15 cellular contexts compared by ENCODE assay signal in genomic region chr9:108469654-108470053, GRCh38.
DNase-seq lines count a peak whose midpoint lies in the region; ATAC-seq and TF ChIP-seq lines count a peak whose summit lies in the region.
"Had no signal": no experiment of that assay in that cellular context is flagged by ENCODE, and none has a peak within 500 bp of the region (broad histone marks: within the 10 kb centered on the region; RNA-seq: fewer than 3 reads in every experiment).

No MANE protein-coding gene starts in this region.

- POLR2A ChIA-PET in RWPE1 (lab: Yijun Ruan, JAX; ENCODE audit: low non-redundant PET) = no interaction called here

- no peaks in the 10 kb centered on the region for H3K9me3 ChIP-seq in heart right ventricle
- H3K9me3 ChIP-seq: spleen, tibial nerve had no signal

- intact Hi-C loops in left cardiac atrium (cut with DNase I) (no loop called here), heart right ventricle (cut with DNase I) (loop anchor here in 1 of 10 donors (5.0 kb wide), 1 partner anchor 93 kb away; no protein-coding TSS in a partner anchor)

- peak in 1 of 2 donors; percentile 11 for ATAC-seq in left cardiac atrium
- no peak for ATAC-seq in heart right ventricle
- ATAC-seq: GM12878, left ventricle myocardium superior had no signal

- DNase-seq in left cardiac atrium = peak; percentile 28
- no peak for DNase-seq in heart right ventricle
- DNase-seq in RWPE1 (ENCODE audit: low spot score) = peak; percentile 68
- DNase-seq in fibroblast of the conjunctiva (ENCODE audit: low read depth) = peak; percentile 65
- DNase-seq in germinal center (ENCODE audit: low spot score) = no peak
- DNase-seq in activated naive CD4-positive, alpha-beta T cell treated with anti-CD3 and anti-CD28 coated beads, Interleukin-2, amount 50 U/mL, for 16 hours = no peak
- DNase-seq in coronary artery (ENCODE audit: low spot score) = no peak
- DNase-seq in NCI-H524 (lab: John Stamatoyannopoulos, UW) = no peak
- DNase-seq: ACHN, cerebellar nuclear complex, left ventricle myocardium superior, NCI-H2029 treated with DMSO at 0.1 percent for 48 hours, spleen had no signal

- H3K27ac ChIP-seq in heart right ventricle (no peak overlapping the region), RWPE1 (no peak overlapping the region), coronary artery (peak overlapping the region in 1 of 2 donors; percentile 39)
- H3K27ac ChIP-seq: spleen, tibial nerve had no signal

- peaks cover 3 to 38% (median 19%) of the 10 kb centered on the region in 9 donors for H3K4me1 ChIP-seq in heart right ventricle
- H3K4me1 ChIP-seq: spleen had no signal

- H3K27me3 ChIP-seq in heart right ventricle = no peaks in the 10 kb centered on the region
- H3K27me3 ChIP-seq: spleen, tibial nerve had no signal

- 90% methylated on average over 8 of the region's 8 CpGs for WGBS in heart right ventricle, 2 donors

- H3K36me3 ChIP-seq in heart right ventricle = no peaks in the 10 kb centered on the region
- H3K36me3 ChIP-seq: spleen, tibial nerve had no signal

- no peak overlapping the region for H3K4me3 ChIP-seq in heart right ventricle
- no peak overlapping the region for H3K4me3 ChIP-seq in coronary artery
- H3K4me3 ChIP-seq: GM12878, spleen, tibial nerve had no signal

- TF ChIP-seq CTCF in heart right ventricle (IDR thresholded peaks at IDR 0.05) = no peak
- no peak for TF ChIP-seq CTCF in RWPE1 (conservative IDR thresholded peaks at IDR 0.05; ENCODE audit: low read depth)
- no peak for TF ChIP-seq CTCF in coronary artery (IDR thresholded peaks at IDR 0.05)

- CTCF ChIA-PET in RWPE1 (lab: Yijun Ruan, JAX) = no interaction called here

Comparison
In these comparisons a context has a peak if more than half of its experiments do, and no peak if none do; other contexts are left out.
1. DNase-seq: peak in left cardiac atrium (single experiment), RWPE1 (single experiment) and fibroblast of the conjunctiva (single experiment); none in heart right ventricle (0 of 2), germinal center (single experiment), activated naive CD4-positive, alpha-beta T cell treated with anti-CD3 and anti-CD28 coated beads, Interleukin-2, amount 50 U/mL, for 16 hours (single experiment), coronary artery (single experiment) and NCI-H524 (0 of 2).